In the genomic region with DNA sequence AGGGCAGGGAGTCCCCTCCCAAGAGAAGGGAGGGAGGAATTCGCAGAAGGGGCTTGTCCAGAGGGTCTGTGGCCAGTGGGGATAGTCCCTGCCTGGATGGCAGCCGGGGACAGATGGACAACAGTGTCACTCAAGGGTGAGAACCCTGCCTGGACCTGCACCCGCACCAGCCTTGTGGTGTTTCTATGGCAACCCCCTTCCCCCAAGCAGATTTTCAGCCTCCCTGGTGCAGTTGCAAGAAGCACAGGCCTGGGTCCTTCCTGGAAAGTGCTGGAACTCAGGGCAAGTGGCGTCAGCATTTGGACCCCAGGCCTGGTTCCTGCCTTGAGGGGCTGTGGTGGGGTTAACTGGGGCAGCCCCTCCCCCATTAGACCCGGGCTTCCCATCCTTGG, we compare ENCODE assay signal across 1 cellular context.
TF ChIP-seq lines count a peak whose summit lies in the region.

No MANE protein-coding gene starts in this region.

TF ChIP-seq in WTC11, 78 proteins besides CTCF, POLR2A, EP300 and RAD21 (continued from another document):
- TF ChIP-seq, protein P1, sequence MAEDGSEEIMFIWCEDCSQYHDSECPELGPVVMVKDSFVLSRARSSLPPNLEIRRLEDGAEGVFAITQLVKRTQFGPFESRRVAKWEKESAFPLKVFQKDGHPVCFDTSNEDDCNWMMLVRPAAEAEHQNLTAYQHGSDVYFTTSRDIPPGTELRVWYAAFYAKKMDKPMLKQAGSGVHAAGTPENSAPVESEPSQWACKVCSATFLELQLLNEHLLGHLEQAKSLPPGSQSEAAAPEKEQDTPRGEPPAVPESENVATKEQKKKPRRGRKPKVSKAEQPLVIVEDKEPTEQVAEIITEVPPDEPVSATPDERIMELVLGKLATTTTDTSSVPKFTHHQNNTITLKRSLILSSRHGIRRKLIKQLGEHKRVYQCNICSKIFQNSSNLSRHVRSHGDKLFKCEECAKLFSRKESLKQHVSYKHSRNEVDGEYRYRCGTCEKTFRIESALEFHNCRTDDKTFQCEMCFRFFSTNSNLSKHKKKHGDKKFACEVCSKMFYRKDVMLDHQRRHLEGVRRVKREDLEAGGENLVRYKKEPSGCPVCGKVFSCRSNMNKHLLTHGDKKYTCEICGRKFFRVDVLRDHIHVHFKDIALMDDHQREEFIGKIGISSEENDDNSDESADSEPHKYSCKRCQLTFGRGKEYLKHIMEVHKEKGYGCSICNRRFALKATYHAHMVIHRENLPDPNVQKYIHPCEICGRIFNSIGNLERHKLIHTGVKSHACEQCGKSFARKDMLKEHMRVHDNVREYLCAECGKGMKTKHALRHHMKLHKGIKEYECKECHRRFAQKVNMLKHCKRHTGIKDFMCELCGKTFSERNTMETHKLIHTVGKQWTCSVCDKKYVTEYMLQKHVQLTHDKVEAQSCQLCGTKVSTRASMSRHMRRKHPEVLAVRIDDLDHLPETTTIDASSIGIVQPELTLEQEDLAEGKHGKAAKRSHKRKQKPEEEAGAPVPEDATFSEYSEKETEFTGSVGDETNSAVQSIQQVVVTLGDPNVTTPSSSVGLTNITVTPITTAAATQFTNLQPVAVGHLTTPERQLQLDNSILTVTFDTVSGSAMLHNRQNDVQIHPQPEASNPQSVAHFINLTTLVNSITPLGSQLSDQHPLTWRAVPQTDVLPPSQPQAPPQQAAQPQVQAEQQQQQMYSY (CRISPR knock-in tag; IDR thresholded peaks at IDR 0.05): no peak
- TF ChIP-seq, protein P2, sequence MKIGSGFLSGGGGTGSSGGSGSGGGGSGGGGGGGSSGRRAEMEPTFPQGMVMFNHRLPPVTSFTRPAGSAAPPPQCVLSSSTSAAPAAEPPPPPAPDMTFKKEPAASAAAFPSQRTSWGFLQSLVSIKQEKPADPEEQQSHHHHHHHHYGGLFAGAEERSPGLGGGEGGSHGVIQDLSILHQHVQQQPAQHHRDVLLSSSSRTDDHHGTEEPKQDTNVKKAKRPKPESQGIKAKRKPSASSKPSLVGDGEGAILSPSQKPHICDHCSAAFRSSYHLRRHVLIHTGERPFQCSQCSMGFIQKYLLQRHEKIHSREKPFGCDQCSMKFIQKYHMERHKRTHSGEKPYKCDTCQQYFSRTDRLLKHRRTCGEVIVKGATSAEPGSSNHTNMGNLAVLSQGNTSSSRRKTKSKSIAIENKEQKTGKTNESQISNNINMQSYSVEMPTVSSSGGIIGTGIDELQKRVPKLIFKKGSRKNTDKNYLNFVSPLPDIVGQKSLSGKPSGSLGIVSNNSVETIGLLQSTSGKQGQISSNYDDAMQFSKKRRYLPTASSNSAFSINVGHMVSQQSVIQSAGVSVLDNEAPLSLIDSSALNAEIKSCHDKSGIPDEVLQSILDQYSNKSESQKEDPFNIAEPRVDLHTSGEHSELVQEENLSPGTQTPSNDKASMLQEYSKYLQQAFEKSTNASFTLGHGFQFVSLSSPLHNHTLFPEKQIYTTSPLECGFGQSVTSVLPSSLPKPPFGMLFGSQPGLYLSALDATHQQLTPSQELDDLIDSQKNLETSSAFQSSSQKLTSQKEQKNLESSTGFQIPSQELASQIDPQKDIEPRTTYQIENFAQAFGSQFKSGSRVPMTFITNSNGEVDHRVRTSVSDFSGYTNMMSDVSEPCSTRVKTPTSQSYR (CRISPR knock-in tag; IDR thresholded peaks at IDR 0.05): no peak
- no peak for TF ChIP-seq CREB1 (CRISPR knock-in tag; IDR thresholded peaks at IDR 0.05)
- no peak for TF ChIP-seq JAZF1 (CRISPR knock-in tag; IDR thresholded peaks at IDR 0.05)
- TF ChIP-seq, protein P3, sequence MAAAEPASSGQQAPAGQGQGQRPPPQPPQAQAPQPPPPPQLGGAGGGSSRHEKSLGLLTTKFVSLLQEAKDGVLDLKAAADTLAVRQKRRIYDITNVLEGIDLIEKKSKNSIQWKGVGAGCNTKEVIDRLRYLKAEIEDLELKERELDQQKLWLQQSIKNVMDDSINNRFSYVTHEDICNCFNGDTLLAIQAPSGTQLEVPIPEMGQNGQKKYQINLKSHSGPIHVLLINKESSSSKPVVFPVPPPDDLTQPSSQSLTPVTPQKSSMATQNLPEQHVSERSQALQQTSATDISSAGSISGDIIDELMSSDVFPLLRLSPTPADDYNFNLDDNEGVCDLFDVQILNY (CRISPR knock-in tag; IDR thresholded peaks at IDR 0.05): no peak
- no peak for TF ChIP-seq SOX15 (CRISPR knock-in tag; IDR thresholded peaks at IDR 0.05)
- no peak for TF ChIP-seq ETV6 (CRISPR knock-in tag; IDR thresholded peaks at IDR 0.05)
- TF ChIP-seq ZNF416 (CRISPR knock-in tag; IDR thresholded peaks at IDR 0.05): no peak
TF ChIP-seq in WTC11: peak in this region for 0.
